ENCODE assay signal across 8 cellular contexts in the genomic region with DNA sequence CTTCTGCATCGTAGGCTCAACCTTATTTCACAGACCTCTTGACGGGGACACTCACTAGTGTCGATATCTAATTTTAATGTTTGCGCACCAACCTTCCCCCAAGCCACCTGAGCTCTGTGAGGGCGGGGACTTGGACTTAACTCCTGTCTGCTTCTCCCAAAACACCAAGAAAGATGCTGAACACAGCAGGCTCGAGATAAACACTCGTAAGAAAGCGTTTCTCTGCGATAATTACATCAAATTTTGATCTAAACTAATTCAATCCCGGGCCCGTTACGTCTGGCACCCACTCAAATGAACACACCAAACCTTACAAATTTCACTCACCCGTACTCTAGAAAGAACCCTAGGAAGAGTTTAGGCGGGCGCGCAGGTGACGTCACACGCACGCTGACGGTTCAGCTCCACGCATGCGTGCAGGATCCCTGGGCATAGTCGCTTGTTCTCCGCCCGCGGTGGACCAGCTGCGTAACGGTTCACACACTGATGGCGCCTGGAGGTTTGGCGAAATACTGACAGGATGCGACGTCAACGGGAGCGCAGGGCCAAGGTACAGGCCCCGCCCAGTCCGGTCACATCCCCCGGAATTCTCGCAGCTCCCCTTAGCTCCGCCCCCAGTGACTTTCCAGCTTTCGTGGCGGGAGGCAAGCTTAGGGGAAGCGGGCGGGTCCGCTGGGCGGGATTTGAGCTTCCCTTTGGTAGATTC. TPM values are rescaled to one million over a fixed set of nuclear protein-coding genes. Genes with fewer than 3 reads are reported as not detected.
DNase-seq lines count a peak whose midpoint lies in the region; ATAC-seq and TF ChIP-seq lines count a peak whose summit lies in the region.

A gene with protein sequence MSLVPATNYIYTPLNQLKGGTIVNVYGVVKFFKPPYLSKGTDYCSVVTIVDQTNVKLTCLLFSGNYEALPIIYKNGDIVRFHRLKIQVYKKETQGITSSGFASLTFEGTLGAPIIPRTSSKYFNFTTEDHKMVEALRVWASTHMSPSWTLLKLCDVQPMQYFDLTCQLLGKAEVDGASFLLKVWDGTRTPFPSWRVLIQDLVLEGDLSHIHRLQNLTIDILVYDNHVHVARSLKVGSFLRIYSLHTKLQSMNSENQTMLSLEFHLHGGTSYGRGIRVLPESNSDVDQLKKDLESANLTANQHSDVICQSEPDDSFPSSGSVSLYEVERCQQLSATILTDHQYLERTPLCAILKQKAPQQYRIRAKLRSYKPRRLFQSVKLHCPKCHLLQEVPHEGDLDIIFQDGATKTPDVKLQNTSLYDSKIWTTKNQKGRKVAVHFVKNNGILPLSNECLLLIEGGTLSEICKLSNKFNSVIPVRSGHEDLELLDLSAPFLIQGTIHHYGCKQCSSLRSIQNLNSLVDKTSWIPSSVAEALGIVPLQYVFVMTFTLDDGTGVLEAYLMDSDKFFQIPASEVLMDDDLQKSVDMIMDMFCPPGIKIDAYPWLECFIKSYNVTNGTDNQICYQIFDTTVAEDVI (minus strand): TSS at position 359 of the 706 bp plus-strand sequence. CDS start 32,652 bp downstream, outside the sequence.

- H3K9me3 ChIP-seq in prostate gland, result no peaks in the 10 kb centered on the region

- peak within 1 kb of the TSS; percentile 87 for H3K27ac ChIP-seq in angular gyrus (ENCODE audit: low read depth, low read length)
- H3K27ac ChIP-seq in prostate gland, result peak within 1 kb of the TSS; percentile 73 to 76
- H3K27ac ChIP-seq in urinary bladder (ENCODE audit: low read depth), result peak within 1 kb of the TSS; percentile 83

- H3K27me3 ChIP-seq in prostate gland (replicated peaks; ENCODE audit: insufficient read depth), result no peaks in the 10 kb centered on the region

- TF ChIP-seq CTCF in prostate gland (IDR thresholded peaks at IDR 0.05), result peak in 1 of 4 experiments; percentile 26

- H3K4me1 ChIP-seq in prostate gland (replicated peaks) (no peaks in the 10 kb centered on the region), urinary bladder (ENCODE audit: insufficient read depth) (no peaks in the 10 kb centered on the region)

- ATAC-seq in GM18498 (IDR thresholded peaks at IDR 0.05; ENCODE audit: unreplicated experiment) (peak; percentile 100), HG02938 (IDR thresholded peaks at IDR 0.05; ENCODE audit: unreplicated experiment) (peak; percentile 100), left ventricle myocardium superior (peak; percentile 100)

- H3K36me3 ChIP-seq in prostate gland (no peaks in the 10 kb centered on the region), urinary bladder (ENCODE audit: insufficient read depth) (peaks cover 4% of the 10 kb centered on the region)

- WGBS in prostate gland, result under 1% methylated on average over 45 of the region's 45 CpGs
- WGBS in urinary bladder, result under 1% methylated on average over 45 of the region's 45 CpGs

- DNase-seq in NCI-H187 (lab: John Stamatoyannopoulos, UW) (peak; percentile 98 to 99), T-helper 2 cell (peak; percentile 89 to 98 (median 96)), left ventricle myocardium superior (peak; percentile 99), prostate gland (ENCODE audit: low spot score) (peak; percentile 97)

- intact Hi-C loops in left ventricle myocardium superior (cut with micrococcal nuclease) (no loop called here), prostate gland (cut with DNase I) (no loop called here)

- peak; percentile 43 for TF ChIP-seq POLR2A in prostate gland (IDR thresholded peaks at IDR 0.05)

- H3K4me3 ChIP-seq in prostate gland (peak within 1 kb of the TSS; percentile 39 to 44), urinary bladder (ENCODE audit: low read depth, low read length) (peak within 1 kb of the TSS; percentile 70)

RNA-seq across cellular contexts. Expression of the gene that starts here (rescaled TPM):
- total RNA-seq in left ventricle myocardium superior, result 16.9 TPM
- total RNA-seq in prostate gland, result 10 to 100 TPM; 16.9 to 39.5 TPM
- 134 TPM for total RNA-seq in urinary bladder
- 15.9 TPM for polyA plus RNA-seq in urinary bladder

Comparison
In these comparisons a context has a peak if more than half of its experiments do, and no peak if none do; other contexts are left out.
1. Peak in every context shown above with its lines: DNase-seq, ATAC-seq, H3K4me3 ChIP-seq and H3K27ac ChIP-seq.